Comparison of ENCODE assay signal across 17 cellular contexts in genomic region chrX:71784348-71784983, GRCh38. TPM values are rescaled to one million over a fixed set of nuclear protein-coding genes. Genes with fewer than 3 reads are reported as not detected.
A peak's percentile ranks its signal among the peaks of the same experiment; 100 is the strongest.
DNase-seq lines count a peak whose midpoint lies in the region; ATAC-seq, FAIRE-seq and TF ChIP-seq lines count a peak whose summit lies in the region.
"Not testable (repeated sequence)": the region's sequence is repeated elsewhere in the genome, so short reads cannot be mapped to it uniquely, and the experiment has no call there.
"Had no signal": no experiment of that assay in that cellular context is flagged by ENCODE, and none has a peak within 500 bp of the region (broad histone marks: within the 10 kb centered on the region; RNA-seq: fewer than 3 reads in every experiment).

No MANE protein-coding gene starts in this region.

- not testable (repeated sequence) for H3K79me2 ChIP-seq in HCT116 (ENCODE audit: insufficient read depth, low read length); PC-3 (ENCODE audit: low read length); HepG2 (ENCODE audit: insufficient read depth, low read length)

- not testable (repeated sequence) for H3K36me3 Mint-ChIP-seq in activated naive CD8-positive, alpha-beta T cell treated with anti-CD3 and anti-CD28 coated beads, Interleukin-2, amount 10 ng/mL, durations not matched to agents 7 days and 5 days

- not testable (repeated sequence) for H3K4me2 ChIP-seq in HCT116 (ENCODE audit: low read length); PC-3 (ENCODE audit: low read length); HepG2 (ENCODE audit: low read depth, low read length)

- not testable (repeated sequence) for H3K4me1 Mint-ChIP-seq in activated naive CD8-positive, alpha-beta T cell treated with anti-CD3 and anti-CD28 coated beads, Interleukin-2, amount 10 ng/mL, durations not matched to agents 7 days and 5 days

- not testable (repeated sequence) for H3K36me3 ChIP-seq in HCT116 (ENCODE audit: control insufficient read depth in 1 of 2, insufficient read depth in 2 of 2, low read length in 2 of 2); PC-3 (ENCODE audit: low read depth, low read length); HepG2 (replicated peaks in 1 of 2; ENCODE audit: control insufficient read depth in 1 of 2, insufficient read depth in 2 of 2, low read length in 2 of 2); upper lobe of left lung

- TF ChIP-seq CTCF in HCT116 (IDR thresholded peaks at IDR 0.05 in 2 of 3, conservative IDR thresholded peaks at IDR 0.05 in 1 of 3; ENCODE audit: borderline replicate concordance in 1 of 3, insufficient read depth in 1 of 3, low read depth in 2 of 3, low read length in 2 of 3); PC-3 (conservative IDR thresholded peaks at IDR 0.05; ENCODE audit: low read depth, low read length); HepG2 (CRISPR knock-in tag; IDR thresholded peaks at IDR 0.05); upper lobe of left lung (IDR thresholded peaks at IDR 0.05): not testable (repeated sequence)

- H3F3A ChIP-seq in PC-3 (ENCODE audit: low read length, unreplicated experiment), result not testable (repeated sequence)

- TF ChIP-seq RAD21 in HCT116 (IDR thresholded peaks at IDR 0.05; ENCODE audit: low read depth); HepG2 (CRISPR knock-in tag; IDR thresholded peaks at IDR 0.05): not testable (repeated sequence)

- POLR2A ChIA-PET in HCT116 (lab: Charles Lee); PC-3 (lab: Charles Lee; ENCODE audit: unreplicated experiment); activated naive CD8-positive, alpha-beta T cell treated with anti-CD3 and anti-CD28 coated beads, Interleukin-2, amount 10 ng/mL, durations not matched to agents 7 days and 5 days (lab: Charles Lee); HepG2 (lab: Yijun Ruan, JAX): not testable (repeated sequence)

- not testable (repeated sequence) for H3K27ac ChIP-seq in HCT116 (ENCODE audit: low read depth, low read length); PC-3 (ENCODE audit: low read length); HepG2 (ENCODE audit: extremely low read length, insufficient read depth, low read length); upper lobe of left lung

- in situ Hi-C loops in HepG2 (cut with HindIII; ENCODE audit: extremely low pct_ligation_motif_present, low pct_unique_long_range_greater_than_20kb), result not testable (repeated sequence)

- not testable (repeated sequence) for H3K4me1 ChIP-seq in HCT116 (ENCODE audit: control insufficient read depth in 1 of 2, insufficient read depth in 2 of 2, low read length in 2 of 2); PC-3 (ENCODE audit: insufficient read depth, low read length); HepG2 (ENCODE audit: insufficient read depth, low read length); upper lobe of left lung

- not testable (repeated sequence) for FAIRE-seq in HepG2 (lab: Jason Lieb, UNC)

- CTCF ChIA-PET in HCT116 (lab: Charles Lee); PC-3 (lab: Charles Lee); HepG2 (lab: Yijun Ruan, JAX; ENCODE audit: low intra/inter-chr PET ratio, low total read pairs): not testable (repeated sequence)

- H3K27me3 Mint-ChIP-seq in activated naive CD8-positive, alpha-beta T cell treated with anti-CD3 and anti-CD28 coated beads, Interleukin-2, amount 10 ng/mL, durations not matched to agents 7 days and 5 days, result not testable (repeated sequence)

- H3K9me2 ChIP-seq in HCT116 (ENCODE audit: insufficient read depth); PC-3 (replicated peaks; ENCODE audit: low read length): not testable (repeated sequence)

- not testable (repeated sequence) for H3K9ac ChIP-seq in HCT116 (ENCODE audit: low read length); PC-3 (ENCODE audit: low read length); HepG2 (ENCODE audit: insufficient read depth, low read depth, low read length)

- BruUV-seq in HCT116 (replicated peaks; lab: Mats Ljungman, UMichigan); PC-3 (replicated peaks; lab: Mats Ljungman, UMichigan); HepG2 (replicated peaks; lab: Mats Ljungman, UMichigan): not testable (repeated sequence)

- not testable (repeated sequence) for H3K27me3 ChIP-seq in HCT116 (ENCODE audit: insufficient read depth, low read length); PC-3 (ENCODE audit: low read length); HepG2 (ENCODE audit: control insufficient read depth in 1 of 2, insufficient read depth in 2 of 2, low read length in 2 of 2); upper lobe of left lung

- TF ChIP-seq POLR2A in HCT116 (IDR thresholded peaks at IDR 0.05; ENCODE audit: borderline replicate concordance, extremely low read depth, insufficient read depth, insufficient read length); HepG2 (IDR thresholded peaks at IDR 0.05; ENCODE audit: insufficient read depth in 1 of 2, low read depth in 2 of 2, low read length in 2 of 2); upper lobe of left lung (IDR thresholded peaks at IDR 0.05): not testable (repeated sequence)

- ATAC-seq in GM18502 (IDR thresholded peaks at IDR 0.05; ENCODE audit: poor library complexity, unreplicated experiment), result peak; percentile 71
- peak; percentile 67 for ATAC-seq in GM19455 (IDR thresholded peaks at IDR 0.05; ENCODE audit: unreplicated experiment)
- ATAC-seq in HCT116, result peak; percentile 84
- ATAC-seq in HG03039 (IDR thresholded peaks at IDR 0.05; ENCODE audit: unreplicated experiment), result peak; percentile 56
- ATAC-seq in PC-3, result peak; percentile 68
- ATAC-seq in activated naive CD8-positive, alpha-beta T cell treated with anti-CD3 and anti-CD28 coated beads, Interleukin-2, amount 10 ng/mL, durations not matched to agents 7 days and 5 days (ENCODE audit: low read depth), result peak; percentile 42
- peak; percentile 63 for ATAC-seq in HepG2
- peak; percentile 72 to 84 for ATAC-seq in upper lobe of left lung (ENCODE audit: low FRiP score in 2 of 2)

- H4K20me1 ChIP-seq in HCT116 (ENCODE audit: insufficient read depth); PC-3 (ENCODE audit: low read length); HepG2 (ENCODE audit: insufficient read depth, low read length): not testable (repeated sequence)

- not testable (repeated sequence) for H3K4me3 Mint-ChIP-seq in activated naive CD8-positive, alpha-beta T cell treated with anti-CD3 and anti-CD28 coated beads, Interleukin-2, amount 10 ng/mL, durations not matched to agents 7 days and 5 days

- RAD21 ChIA-PET in HCT116 (lab: Charles Lee; ENCODE audit: low non-redundant PET in 1 of 2, low total read pairs in 2 of 2, uncharacterized antibody in 2 of 2, unreplicated experiment in 2 of 2), result not testable (repeated sequence)

- not testable (repeated sequence) for H3K9me3 Mint-ChIP-seq in activated naive CD8-positive, alpha-beta T cell treated with anti-CD3 and anti-CD28 coated beads, Interleukin-2, amount 10 ng/mL, durations not matched to agents 7 days and 5 days

- H3K4me3 ChIP-seq in HCT116 (replicated peaks in 1 of 2; ENCODE audit: low read depth in 1 of 2, low read length in 2 of 2); PC-3 (ENCODE audit: low read length); HepG2 (replicated peaks in 1 of 3; ENCODE audit: insufficient read depth in 1 of 3, low read depth in 2 of 3, low read length in 3 of 3); upper lobe of left lung: not testable (repeated sequence)

- WGBS in HepG2 (ENCODE audit: low lambda C conversion rate), result no CpG with 5 or more reads among the region's 15 CpGs
- no CpG with 5 or more reads among the region's 15 CpGs for WGBS in upper lobe of left lung, 2 donors

- not testable (repeated sequence) for DNase-seq in HCT116 (ENCODE audit: low read depth, low spot score); PC-3; activated naive CD8-positive, alpha-beta T cell treated with anti-CD3 and anti-CD28 coated beads, Interleukin-2, amount 10 ng/mL, durations not matched to agents 7 days and 5 days; HepG2 (ENCODE audit: low spot score); upper lobe of left lung

- not testable (repeated sequence) for H2AFZ ChIP-seq in HCT116 (ENCODE audit: low read depth, low read length, poor library complexity, severe bottlenecking); PC-3 (ENCODE audit: low read length); HepG2 (ENCODE audit: low read length)

- H3K27ac Mint-ChIP-seq in activated naive CD8-positive, alpha-beta T cell treated with anti-CD3 and anti-CD28 coated beads, Interleukin-2, amount 10 ng/mL, durations not matched to agents 7 days and 5 days, result not testable (repeated sequence)

- intact Hi-C loops in HCT116 (cut with micrococcal nuclease); PC-3 (cut with micrococcal nuclease); HepG2 (cut with micrococcal nuclease; ENCODE audit: unreplicated experiment): not testable (repeated sequence)

- not testable (repeated sequence) for TF ChIP-seq EP300 in HepG2 (IDR thresholded peaks at IDR 0.05; ENCODE audit: low read depth in 2 of 2, low read length in 2 of 2); HepG2 (CRISPR knock-in tag; IDR thresholded peaks at IDR 0.05; ENCODE audit: borderline replicate concordance); upper lobe of left lung (IDR thresholded peaks at IDR 0.05)

- not testable (repeated sequence) for H3K9me3 ChIP-seq in HCT116 (ENCODE audit: control insufficient read depth in 1 of 2, insufficient read depth in 1 of 2, low read depth in 1 of 2, low read length in 2 of 2); PC-3 (ENCODE audit: low read length); HepG2 (ENCODE audit: low read length); upper lobe of left lung

RNA-seq across cellular contexts. Expression of gene CXorf49B, which starts 21.3 kb away (rescaled TPM):
- total RNA-seq in HCT116 (2021; ENCODE audit: unreplicated experiment), result not detected
- not detected in 2 replicates for polyA plus RNA-seq in HCT116 (2012)
- total RNA-seq in PC-3 (2014; rRNA removed), result not detected in 2 replicates
- total RNA-seq in activated naive CD8-positive, alpha-beta T cell treated with anti-CD3 and anti-CD28 coated beads, Interleukin-2, amount 10 ng/mL, durations not matched to agents 7 days and 5 days, result not detected
- total RNA-seq in HepG2 (2016; rRNA removed; fragmentation: Illumina TruSeq; extraction: Trizol), result not detected in 2 replicates
- total RNA-seq in HepG2 (2016; cell fraction: cytosol; rRNA removed; fragmentation: Illumina TruSeq; extraction: Trizol; ENCODE audit: low read depth), result not detected in 2 replicates
- not detected in 2 replicates for total RNA-seq in HepG2 (2016; cell fraction: insoluble cytoplasmic fraction; rRNA removed; fragmentation: Illumina TruSeq; extraction: Trizol)
- total RNA-seq in HepG2 (2016; cell fraction: membrane; rRNA removed; fragmentation: Illumina TruSeq; extraction: Trizol), result not detected in 2 replicates
- not detected in 2 replicates for total RNA-seq in HepG2 (2016; cell fraction: nucleus; rRNA removed; fragmentation: Illumina TruSeq; extraction: Trizol)
- not detected in 2 replicates for polyA plus RNA-seq in HepG2 (2011; rRNA removed)
- polyA plus RNA-seq in HepG2 (2011; cell fraction: cytosol; rRNA removed), result not detected in 2 replicates
- polyA plus RNA-seq in HepG2 (2011; cell fraction: nucleus; rRNA removed), result not detected in 2 replicates
- polyA plus RNA-seq in HepG2 (2012), result not detected in 2 replicates
- polyA plus RNA-seq in HepG2 (2016; cell fraction: cytosol; fragmentation: Illumina TruSeq; extraction: Trizol; ENCODE audit: low read depth), result not detected in 2 replicates
- polyA plus RNA-seq in HepG2 (2016; cell fraction: insoluble cytoplasmic fraction; fragmentation: Illumina TruSeq; extraction: Trizol; ENCODE audit: low read depth), result not detected in 2 replicates
- polyA plus RNA-seq in HepG2 (2016; cell fraction: membrane; fragmentation: Illumina TruSeq; extraction: Trizol; ENCODE audit: low read depth), result not detected in 2 replicates
- polyA plus RNA-seq in HepG2 (2016; cell fraction: nucleus; fragmentation: Illumina TruSeq; extraction: Trizol; ENCODE audit: insufficient read depth, low read depth), result not detected in 2 replicates
- polyA minus RNA-seq in HepG2 (2011; rRNA and poly(A)+ RNA removed; ENCODE audit: low replicate concordance), result not detected in 2 replicates
- not detected in 2 replicates for polyA minus RNA-seq in HepG2 (2011; cell fraction: cytosol; rRNA and poly(A)+ RNA removed)
- not detected in 2 replicates for polyA minus RNA-seq in HepG2 (2011; cell fraction: nucleus; rRNA and poly(A)+ RNA removed)
- total RNA-seq in upper lobe of left lung, result not detected
- total RNA-seq: activated T-helper 2 cell treated with anti-CD3 and anti-CD28 coated beads, Interferon-gamma antibody, Interleukin-2, Interleukin-4, amounts not matched to agents 10 μg/mL and 5 μg/mL and 100 μg/mL, durations not matched to agents 14 hours and 24 hours and 36 hours; CD4-positive, alpha-beta memory T cell; liver; M059J; occipital lobe; renal cortical epithelial cell; RPMI7951; temporal lobe had no signal
- polyA plus RNA-seq: CD4-positive, alpha-beta memory T cell; liver; SK-N-SH had no signal
